14 cellular contexts compared by ENCODE assay signal in the genomic region with DNA sequence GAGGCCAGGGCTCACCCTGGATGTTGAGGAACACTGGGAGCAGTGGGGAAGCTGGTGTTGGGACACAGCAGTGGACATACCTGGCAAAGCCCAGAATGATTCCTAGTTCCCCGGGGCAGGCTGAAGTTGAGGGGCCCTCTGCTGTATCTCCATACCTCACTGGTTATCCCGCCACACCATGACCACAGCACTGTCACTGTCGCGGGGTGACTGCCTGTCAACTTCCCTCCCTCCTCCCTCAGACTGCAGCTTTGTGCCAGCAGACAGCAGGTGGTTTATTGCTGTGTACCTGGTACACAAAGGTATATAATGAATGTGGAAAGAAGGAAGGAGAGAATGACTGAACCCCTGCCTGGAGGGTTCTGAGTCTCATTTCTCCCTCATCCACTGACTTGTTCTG.
A peak's percentile ranks its signal among the peaks of the same experiment; 100 is the strongest.
DNase-seq lines count a peak whose midpoint lies in the region; ATAC-seq and TF ChIP-seq lines count a peak whose summit lies in the region.
"Had no signal": no experiment of that assay in that cellular context is flagged by ENCODE, and none has a peak within 500 bp of the region (broad histone marks: within the 10 kb centered on the region; RNA-seq: fewer than 3 reads in every experiment).

No MANE protein-coding gene starts in this region.

- no peak overlapping the region for H3K18ac ChIP-seq in mesendoderm (ENCODE audit: low read length)

- H2BK120ac ChIP-seq in mesendoderm (ENCODE audit: low read depth, low read length), result no peak overlapping the region

- no peaks in the 10 kb centered on the region for H3K27me3 ChIP-seq in mesendoderm (ENCODE audit: insufficient read depth, low read length, poor library complexity)
- H3K27me3 ChIP-seq in brain microvascular endothelial cell (replicated peaks), result no peaks in the 10 kb centered on the region

- H3K4me1 ChIP-seq in mesendoderm (ENCODE audit: control insufficient read depth, low read depth, low read length), result no peaks in the 10 kb centered on the region

- no peak overlapping the region for H2BK5ac ChIP-seq in mesendoderm (ENCODE audit: low read length)

- H4K5ac ChIP-seq in mesendoderm (ENCODE audit: low read length), result no peak overlapping the region

- peak overlapping the region; percentile 19 for H3K56ac ChIP-seq in mesendoderm (ENCODE audit: low read length)

- H4K8ac ChIP-seq in mesendoderm (ENCODE audit: low read depth, low read length), result no peak overlapping the region

- H3K4ac ChIP-seq in mesendoderm (ENCODE audit: low read depth, low read length), result no peak overlapping the region

- no peaks in the 10 kb centered on the region for H3K79me1 ChIP-seq in mesendoderm (ENCODE audit: low read length)

- DNase-seq in NCI-H1417 (lab: John Stamatoyannopoulos, UW), result peak in 2 of 3 experiments; percentile 28 to 55
- no peak for DNase-seq in NCI-H1417 treated with DMSO at 0.1 percent for 48 hours (lab: John Stamatoyannopoulos, UW)
- peak; percentile 37 for DNase-seq in DMS153 (lab: John Stamatoyannopoulos, UW)
- peak; percentile 65 for DNase-seq in NCI-H345 treated with DMSO at 0.1 percent for 48 hours (lab: John Stamatoyannopoulos, UW; ENCODE audit: unreplicated experiment)
- no peak for DNase-seq in mesendoderm
- no peak for DNase-seq in brain microvascular endothelial cell
- no peak for DNase-seq in activated CD4-positive, alpha-beta T cell treated with anti-CD3 and anti-CD28 coated beads, Interleukin-2, amount 50 U/mL, for 4 hours
- DNase-seq: CD4-positive, alpha-beta memory T cell; GF-D8; KBM-7; NCI-H1930; NK-92 treated with Interleukin-12 subunit alpha and Interleukin-12 subunit beta, amount 100 ng/mL, for 24 hours; SIG-M5 had no signal

- no peak overlapping the region for H2BK15ac ChIP-seq in mesendoderm (replicated peaks; ENCODE audit: low read depth)

- in situ Hi-C loops in brain microvascular endothelial cell (cut with HindIII; ENCODE audit: low pct_ligation_motif_present, low sequenced_read_pairs), result no loop called here

- no peak for TF ChIP-seq CTCF in brain microvascular endothelial cell (IDR thresholded peaks at IDR 0.05; ENCODE audit: low read depth, low read length, missing control alignments)

- H3K4me2 ChIP-seq in mesendoderm (ENCODE audit: low read length), result no peak overlapping the region

- H3K23ac ChIP-seq in mesendoderm (ENCODE audit: low read length), result no peak overlapping the region

- H3K79me2 ChIP-seq in mesendoderm (ENCODE audit: control insufficient read depth, insufficient read depth, low read length), result no peaks in the 10 kb centered on the region

- WGBS in mesendoderm (ENCODE audit: extremely low coverage, insufficient coverage, low lambda C conversion rate), result no CpG with 5 or more reads among the region's 4 CpGs

- no peak overlapping the region for H3K9ac ChIP-seq in mesendoderm (ENCODE audit: low read length)

- no peak for ATAC-seq in GM21528 (IDR thresholded peaks at IDR 0.05; ENCODE audit: low FRiP score, unreplicated experiment)

- H3K27ac ChIP-seq in mesendoderm (ENCODE audit: low read depth, low read length) (no peak overlapping the region), brain microvascular endothelial cell (no peak overlapping the region)

- H3K36me3 ChIP-seq in mesendoderm (ENCODE audit: control insufficient read depth, insufficient read depth, low read length) (no peaks in the 10 kb centered on the region), brain microvascular endothelial cell (replicated peaks) (no peaks in the 10 kb centered on the region)

- no peak overlapping the region for H2AK5ac ChIP-seq in mesendoderm (ENCODE audit: low read length)

- H3K4me3 ChIP-seq in mesendoderm (ENCODE audit: low read length), result no peak overlapping the region
- no peak overlapping the region for H3K4me3 ChIP-seq in brain microvascular endothelial cell (ENCODE audit: low read depth, low read length)

Comparison
In these comparisons a context has a peak if more than half of its experiments do, and no peak if none do; other contexts are left out.
1. DNase-seq: peak in NCI-H1417 (2 of 3), DMS153 (single experiment) and NCI-H345 treated with DMSO at 0.1 percent for 48 hours (single experiment); none in NCI-H1417 treated with DMSO at 0.1 percent for 48 hours (single experiment), mesendoderm (single experiment), brain microvascular endothelial cell (single experiment) and activated CD4-positive, alpha-beta T cell treated with anti-CD3 and anti-CD28 coated beads, Interleukin-2, amount 50 U/mL, for 4 hours (0 of 2).